Comparison of ENCODE assay signal across 10 cellular contexts in the genomic region with DNA sequence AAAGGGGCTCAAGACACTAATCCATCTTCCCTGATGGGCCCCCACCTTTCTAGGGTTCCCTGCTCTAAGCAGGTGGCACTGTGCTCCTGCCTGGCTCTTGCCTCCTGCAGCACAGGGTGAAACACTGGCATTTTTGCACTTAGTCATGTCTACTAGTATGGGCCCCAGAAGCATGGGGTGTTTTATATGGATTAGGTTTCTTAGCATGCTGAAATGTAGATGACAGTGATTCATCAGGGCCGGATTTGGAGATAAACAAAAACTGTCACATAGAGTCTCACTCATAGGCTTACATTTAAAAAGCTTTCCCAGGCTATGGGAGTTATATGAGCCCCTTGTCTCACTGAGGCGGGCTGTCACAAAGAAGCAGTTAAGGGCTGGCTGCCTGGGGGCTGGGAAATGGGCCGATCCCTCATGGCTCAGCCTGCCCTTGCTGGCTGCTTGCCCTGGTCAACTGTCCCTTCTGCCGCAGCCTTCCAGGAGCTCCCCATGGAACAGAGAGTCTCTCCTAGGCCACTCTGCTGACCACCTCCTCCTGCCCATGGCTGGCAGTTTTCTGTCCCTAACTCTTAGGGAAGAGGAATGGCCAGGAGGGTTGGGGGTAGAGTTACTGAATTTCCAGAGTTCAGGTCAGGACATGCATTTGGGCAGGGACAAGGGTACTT. TPM values are rescaled to one million over a fixed set of nuclear protein-coding genes. Genes with fewer than 3 reads are reported as not detected.
DNase-seq lines count a peak whose midpoint lies in the region; ATAC-seq and TF ChIP-seq lines count a peak whose summit lies in the region.
"Had no signal": no experiment of that assay in that cellular context is flagged by ENCODE, and none has a peak within 500 bp of the region (broad histone marks: within the 10 kb centered on the region; RNA-seq: fewer than 3 reads in every experiment).

No MANE protein-coding gene starts in this region.

- WGBS in psoas muscle, 3 donors = 21 to 44% (median 22%) methylated on average over 4 of the region's 4 CpGs

- no peaks in the 10 kb centered on the region for H3K27me3 ChIP-seq in PC-9 (ENCODE audit: insufficient read depth, low read depth)
- H3K27me3 ChIP-seq in psoas muscle (ENCODE audit: insufficient read depth in 3 of 3, low read length in 2 of 3) = no peaks in the 10 kb centered on the region
- H3K27me3 ChIP-seq: testis had no signal

- TF ChIP-seq CTCF in PC-9 (conservative IDR thresholded peaks at IDR 0.05) (no peak), endothelial cell (IDR thresholded peaks at IDR 0.05; ENCODE audit: unreplicated experiment) (no peak), psoas muscle (IDR thresholded peaks at IDR 0.05) (no peak), GM10266 (IDR thresholded peaks at IDR 0.05; ENCODE audit: control insufficient read depth, insufficient read depth, low read depth, missing control alignments) (no peak)

- no TSS peak for BruUV-seq in PC-9 (replicated peaks; lab: Mats Ljungman, UMichigan)

- DNase-seq in EL (peak; percentile 86), PC-9 (peak; percentile 32 to 72), endothelial cell (ENCODE audit: low spot score) (no peak), psoas muscle (peak; percentile 58 to 89), OCI-M2 (lab: John Stamatoyannopoulos, UW; ENCODE audit: unreplicated experiment) (no peak), GM10266 (ENCODE audit: extremely low spot score) (no peak)

- H3K9me3 ChIP-seq in PC-9 (ENCODE audit: insufficient read depth, low read depth) (no peaks in the 10 kb centered on the region), psoas muscle (no peaks in the 10 kb centered on the region)
- H3K9me3 ChIP-seq: HAP-1, testis had no signal

- H2AFZ ChIP-seq in PC-9 = no peak overlapping the region

- H3K27ac ChIP-seq in PC-9 (peak overlapping the region; percentile 51), psoas muscle (peak overlapping the region; percentile 91)
- H3K27ac ChIP-seq: testis had no signal

- H3K27me3 Mint-ChIP-seq in endothelial cell (ENCODE audit: unreplicated experiment) = peaks cover 5% of the 10 kb centered on the region

- CTCF ChIA-PET in PC-9 (lab: Charles Lee) = no interaction called here

- peaks cover 4% of the 10 kb centered on the region; the same call in 1 of the 2 replicates for H3F3A ChIP-seq in PC-9 (ENCODE audit: insufficient read depth, low read depth)

- POLR2A ChIA-PET in PC-9 (lab: Charles Lee; ENCODE audit: unreplicated experiment) = interaction anchor here (0.7 kb wide), 1 partner anchor 40 kb away, joined by 6 read pairs; no protein-coding TSS in a partner anchor

- no peaks in the 10 kb centered on the region for H3K9me2 ChIP-seq in PC-9 (ENCODE audit: insufficient read depth)

- H3K4me1 ChIP-seq in PC-9 (replicated peaks; ENCODE audit: insufficient read depth) (peaks cover 29% of the 10 kb centered on the region), psoas muscle (peaks cover 75% of the 10 kb centered on the region)

- no peaks in the 10 kb centered on the region for H3K36me3 Mint-ChIP-seq in endothelial cell (ENCODE audit: low read depth, unreplicated experiment)

- no peak overlapping the region for H3K4me3 ChIP-seq in PC-9
- H3K4me3 ChIP-seq in psoas muscle = peak overlapping the region; percentile 43
- H3K4me3 ChIP-seq: HAP-1, testis had no signal

- peaks cover 8% of the 10 kb centered on the region for H3K4me1 Mint-ChIP-seq in endothelial cell (ENCODE audit: unreplicated experiment)

- peak overlapping the region; percentile 29; the same call in 1 of the 2 replicates for H3K4me2 ChIP-seq in PC-9

- H3K27ac Mint-ChIP-seq in endothelial cell (ENCODE audit: unreplicated experiment) = no peak overlapping the region

- peaks cover 100% of the 10 kb centered on the region for H3K79me2 ChIP-seq in PC-9 (ENCODE audit: low read depth)

- H3K36me3 ChIP-seq in PC-9 (ENCODE audit: low read depth) = 0 out of 2 replicates have a peak, but pooled peaks cover 10% of the 10 kb centered on the region
- no peaks in the 10 kb centered on the region for H3K36me3 ChIP-seq in psoas muscle (ENCODE audit: insufficient read depth in 1 of 2, low read depth in 1 of 2)
- H3K36me3 ChIP-seq: HAP-1 had no signal

- ATAC-seq in psoas muscle (peak; percentile 84 to 90 (median 87)), GM19328 (IDR thresholded peaks at IDR 0.05; ENCODE audit: unreplicated experiment) (no peak), HG02852 (IDR thresholded peaks at IDR 0.05; ENCODE audit: unreplicated experiment) (no peak)

- H3K9me3 Mint-ChIP-seq in endothelial cell (ENCODE audit: unreplicated experiment) = no peaks in the 10 kb centered on the region

- intact Hi-C loops in PC-9 (cut with micrococcal nuclease; ENCODE audit: unreplicated experiment) (no loop called here), psoas muscle (cut with DNase I) (loop anchor here in 1 of 2 donors (2.0 kb wide), 1 partner anchor 27 kb away; no protein-coding TSS in a partner anchor)

- H4K20me1 ChIP-seq in PC-9 (ENCODE audit: insufficient read depth) = peaks cover 9% of the 10 kb centered on the region; the same call in 1 of the 2 replicates

- H3K4me3 Mint-ChIP-seq in endothelial cell (ENCODE audit: unreplicated experiment) = peak overlapping the region; percentile 26

RNA-seq across cellular contexts. Expression of gene GALNT2, which starts 6.5 kb away (rescaled TPM):
- total RNA-seq in PC-9 (2021) (104 and 121 TPM in 2 replicates), endothelial cell (ENCODE audit: unreplicated experiment) (74.8 TPM), psoas muscle (10 to 100 TPM; 49.4 to 88.7 (median 79.6) TPM)
- 10 to 100 TPM; 43.7 to 77.0 (median 63.8) TPM for polyA plus RNA-seq in psoas muscle

Comparison
In these comparisons a context has a peak if more than half of its experiments do, and no peak if none do; other contexts are left out.
1. DNase-seq: peak in EL (single experiment), PC-9 (2 of 2) and psoas muscle (2 of 2); none in endothelial cell (single experiment), OCI-M2 (single experiment) and GM10266 (single experiment).
2. ATAC-seq: peak in psoas muscle (4 of 4); none in GM19328 (single experiment) and HG02852 (single experiment).